In genomic region chr7:98864726-98865420, GRCh38 we compare ENCODE assay signal across 28 cellular contexts. TPM values are rescaled to one million over a fixed set of nuclear protein-coding genes. Genes with fewer than 3 reads are reported as not detected.
A peak's percentile ranks its signal among the peaks of the same experiment; 100 is the strongest.
DNase-seq lines count a peak whose midpoint lies in the region; ATAC-seq, FAIRE-seq and TF ChIP-seq lines count a peak whose summit lies in the region.
"Had no signal": no experiment of that assay in that cellular context is flagged by ENCODE, and none has a peak within 500 bp of the region (broad histone marks: within the 10 kb centered on the region; RNA-seq: fewer than 3 reads in every experiment).

No MANE protein-coding gene starts in this region.

- FAIRE-seq in HepG2 (lab: Jason Lieb, UNC) (no peak), urothelium cell line (lab: Jason Lieb, UNC) (peak; percentile 90)
- FAIRE-seq: GM18507, K562 had no signal

- H3K4me1 ChIP-seq in HepG2 (ENCODE audit: insufficient read depth, low read length) (peaks cover 35% of the 10 kb centered on the region), BE2C (peaks cover 21% of the 10 kb centered on the region)

- intact Hi-C loops in HepG2 (cut with micrococcal nuclease; ENCODE audit: unreplicated experiment), result no loop called here

- peaks cover 21% of the 10 kb centered on the region for H3K27me3 Mint-ChIP-seq in stimulated activated memory B cell treated with anti-CD40 and anti-IgM and Interleukin-4, amounts not matched to agents 10 μg/mL and 1 μg/mL and 100 μg/mL, for 72 hours

- H3K4me1 Mint-ChIP-seq in stimulated activated memory B cell treated with anti-CD40 and anti-IgM and Interleukin-4, amounts not matched to agents 10 μg/mL and 1 μg/mL and 100 μg/mL, for 72 hours, result peaks cover 7% of the 10 kb centered on the region
- H3K4me1 Mint-ChIP-seq: stimulated activated effector memory CD8-positive, alpha-beta T cell treated with anti-CD3 and anti-CD28 coated beads, Interleukin-12 subunit alpha, Interleukin-12 subunit beta, amount 100 ng/mL, for 72 hours had no signal

- CTCF ChIA-PET in HepG2 (lab: Yijun Ruan, JAX; ENCODE audit: low intra/inter-chr PET ratio, low total read pairs), result no interaction called here

- H3K9me3 ChIP-seq in HepG2 (ENCODE audit: low read length) (no peaks in the 10 kb centered on the region), BE2C (no peaks in the 10 kb centered on the region)

- TF ChIP-seq POLR2A in HepG2 (IDR thresholded peaks at IDR 0.05; ENCODE audit: insufficient read depth in 1 of 2, low read depth in 2 of 2, low read length in 2 of 2), result no peak

- no peak for TF ChIP-seq RAD21 in HepG2 (CRISPR knock-in tag; IDR thresholded peaks at IDR 0.05)

- no peaks in the 10 kb centered on the region for H3K79me2 ChIP-seq in HepG2 (ENCODE audit: insufficient read depth, low read length)

- TF ChIP-seq CTCF in HepG2 (CRISPR knock-in tag; IDR thresholded peaks at IDR 0.05), result no peak
- TF ChIP-seq CTCF in BE2C (IDR thresholded peaks at IDR 0.05; ENCODE audit: low read depth, low read length), result no peak

- H4K20me1 ChIP-seq in HepG2 (ENCODE audit: insufficient read depth, low read length), result no peaks in the 10 kb centered on the region

- no peak overlapping the region for H3K4me3 Mint-ChIP-seq in stimulated activated memory B cell treated with anti-CD40 and anti-IgM and Interleukin-4, amounts not matched to agents 10 μg/mL and 1 μg/mL and 100 μg/mL, for 72 hours
- H3K4me3 Mint-ChIP-seq: memory B cell; stimulated activated effector memory CD8-positive, alpha-beta T cell treated with anti-CD3 and anti-CD28 coated beads, Interleukin-12 subunit alpha, Interleukin-12 subunit beta, amount 100 ng/mL, for 72 hours had no signal

- peak overlapping the region in 1 of 3 experiments; percentile 23; a peak in 1 of 6 replicates for H3K4me3 ChIP-seq in HepG2 (replicated peaks in 1 of 3; ENCODE audit: insufficient read depth in 1 of 3, low read depth in 2 of 3, low read length in 3 of 3)
- no peak overlapping the region for H3K4me3 ChIP-seq in BE2C (ENCODE audit: low read depth, low read length)
- H3K4me3 ChIP-seq: K562, smooth muscle cell had no signal

- H3K27ac Mint-ChIP-seq in stimulated activated memory B cell treated with anti-CD40 and anti-IgM and Interleukin-4, amounts not matched to agents 10 μg/mL and 1 μg/mL and 100 μg/mL, for 72 hours, result no peak overlapping the region
- H3K27ac Mint-ChIP-seq: memory B cell; stimulated activated effector memory CD8-positive, alpha-beta T cell treated with anti-CD3 and anti-CD28 coated beads, Interleukin-12 subunit alpha, Interleukin-12 subunit beta, amount 100 ng/mL, for 72 hours had no signal

- H3K9ac ChIP-seq in HepG2 (ENCODE audit: insufficient read depth, low read depth, low read length), result 0 out of 2 replicates have a peak overlapping the region, but pooled peaks have one; percentile 15

- H3K27ac ChIP-seq in HepG2 (ENCODE audit: extremely low read length, insufficient read depth, low read length), result no peak overlapping the region

- in situ Hi-C loops in HepG2 (cut with HindIII; ENCODE audit: extremely low pct_ligation_motif_present, low pct_unique_long_range_greater_than_20kb), result no loop called here

- DNase-seq in NOMO-1 (lab: John Stamatoyannopoulos, UW; ENCODE audit: unreplicated experiment in 2 of 2), result peak; percentile 6 to 11
- DNase-seq in NOMO-1 treated with dmso at 0.1 percent for 144 hours (lab: John Stamatoyannopoulos, UW; ENCODE audit: unreplicated experiment), result no peak
- peak; percentile 11 for DNase-seq in astrocyte of the hippocampus (ENCODE audit: low read depth, low spot score)
- DNase-seq in HepG2 (ENCODE audit: low spot score), result no peak
- no peak for DNase-seq in urothelium cell line (ENCODE audit: low spot score)
- DNase-seq in ureter (ENCODE audit: low spot score), result no peak
- DNase-seq in BE2C, result no peak
- DNase-seq: 8988T; activated CD4-positive, alpha-beta T cell treated with anti-CD3 and anti-CD28 coated beads for 4 hours; activated naive CD4-positive, alpha-beta T cell treated with Interleukin-2 at 50 U/mL for 16 hours; activated T-cell treated with anti-CD3 and anti-CD28 coated beads, Interleukin-2, amount 50 U/mL, for 48 hours; amniotic stem cell; caudate nucleus; GF-D8; GOT3; MM.1S; NCI-H1417 treated with DMSO at 0.1 percent for 48 hours; NK-92 treated with Interleukin-12 subunit alpha and Interleukin-12 subunit beta, amount 100 ng/mL, for 24 hours; occipital lobe had no signal

- BruUV-seq in HepG2 (replicated peaks; lab: Mats Ljungman, UMichigan), result no TSS peak

- WGBS in HepG2 (ENCODE audit: low lambda C conversion rate), result 16% methylated on average over 12 of the region's 13 CpGs

- H2AFZ ChIP-seq in HepG2 (ENCODE audit: low read length), result peak overlapping the region; percentile 50

- H3K4me2 ChIP-seq in HepG2 (ENCODE audit: low read depth, low read length), result peak overlapping the region; percentile 69
- H3K4me2 ChIP-seq: smooth muscle cell had no signal

- H3K27me3 ChIP-seq in HepG2 (ENCODE audit: control insufficient read depth in 1 of 2, insufficient read depth in 2 of 2, low read length in 2 of 2), result peaks cover 3 to 25% of the 10 kb centered on the region in 2 experiments; a peak in 4 of 5 replicates
- no peaks in the 10 kb centered on the region for H3K27me3 ChIP-seq in BE2C

- POLR2A ChIA-PET in HepG2 (lab: Yijun Ruan, JAX), result no interaction called here

- H3K36me3 ChIP-seq in HepG2 (replicated peaks in 1 of 2; ENCODE audit: control insufficient read depth in 1 of 2, insufficient read depth in 2 of 2, low read length in 2 of 2) (no peaks in the 10 kb centered on the region), BE2C (no peaks in the 10 kb centered on the region)

- no peak for TF ChIP-seq EP300 in HepG2 (IDR thresholded peaks at IDR 0.05; ENCODE audit: low read depth in 2 of 2, low read length in 2 of 2)
- TF ChIP-seq EP300 in HepG2 (CRISPR knock-in tag; IDR thresholded peaks at IDR 0.05; ENCODE audit: borderline replicate concordance), result no peak

- H3K36me3 Mint-ChIP-seq in stimulated activated memory B cell treated with anti-CD40 and anti-IgM and Interleukin-4, amounts not matched to agents 10 μg/mL and 1 μg/mL and 100 μg/mL, for 72 hours, result no peaks in the 10 kb centered on the region
- H3K36me3 Mint-ChIP-seq: stimulated activated effector memory CD8-positive, alpha-beta T cell treated with anti-CD3 and anti-CD28 coated beads, Interleukin-12 subunit alpha, Interleukin-12 subunit beta, amount 100 ng/mL, for 72 hours had no signal

- peak; percentile 11; the same call in 1 of the 3 replicates for ATAC-seq in HepG2
- no peak for ATAC-seq in stimulated activated memory B cell treated with anti-CD40 and anti-IgM and Interleukin-4, amounts not matched to agents 10 μg/mL and 1 μg/mL and 100 μg/mL, for 72 hours
- ATAC-seq: K562; stimulated activated effector memory CD8-positive, alpha-beta T cell treated with anti-CD3 and anti-CD28 coated beads, Interleukin-12 subunit alpha, Interleukin-12 subunit beta, amount 100 ng/mL, for 72 hours had no signal

- H3K9me3 Mint-ChIP-seq in stimulated activated memory B cell treated with anti-CD40 and anti-IgM and Interleukin-4, amounts not matched to agents 10 μg/mL and 1 μg/mL and 100 μg/mL, for 72 hours, result no peaks in the 10 kb centered on the region
- H3K9me3 Mint-ChIP-seq: memory B cell; stimulated activated effector memory CD8-positive, alpha-beta T cell treated with anti-CD3 and anti-CD28 coated beads, Interleukin-12 subunit alpha, Interleukin-12 subunit beta, amount 100 ng/mL, for 72 hours had no signal

RNA-seq across cellular contexts. Expression of gene TMEM130, which starts 4.9 kb away (rescaled TPM):
- total RNA-seq in HepG2 (2016; rRNA removed; fragmentation: Illumina TruSeq; extraction: Trizol) (not detected in 2 replicates), ureter (1.6 TPM)
- not detected in 2 replicates for total RNA-seq in HepG2 (2016; cell fraction: cytosol; rRNA removed; fragmentation: Illumina TruSeq; extraction: Trizol; ENCODE audit: low read depth)
- not detected in 2 replicates for total RNA-seq in HepG2 (2016; cell fraction: insoluble cytoplasmic fraction; rRNA removed; fragmentation: Illumina TruSeq; extraction: Trizol)
- not detected in 2 replicates for total RNA-seq in HepG2 (2016; cell fraction: membrane; rRNA removed; fragmentation: Illumina TruSeq; extraction: Trizol)
- total RNA-seq in HepG2 (2016; cell fraction: nucleus; rRNA removed; fragmentation: Illumina TruSeq; extraction: Trizol), result not detected in 2 replicates
- not detected in 2 replicates for polyA plus RNA-seq in HepG2 (2011; rRNA removed)
- polyA plus RNA-seq in HepG2 (2011; cell fraction: cytosol; rRNA removed), result not detected in 2 replicates
- polyA plus RNA-seq in HepG2 (2011; cell fraction: nucleus; rRNA removed), result not detected in 2 replicates
- not detected in 2 replicates for polyA plus RNA-seq in HepG2 (2012)
- polyA plus RNA-seq in HepG2 (2016; cell fraction: cytosol; fragmentation: Illumina TruSeq; extraction: Trizol; ENCODE audit: low read depth), result not detected in 2 replicates
- not detected in 2 replicates for polyA plus RNA-seq in HepG2 (2016; cell fraction: insoluble cytoplasmic fraction; fragmentation: Illumina TruSeq; extraction: Trizol; ENCODE audit: low read depth)
- not detected in 2 replicates for polyA plus RNA-seq in HepG2 (2016; cell fraction: membrane; fragmentation: Illumina TruSeq; extraction: Trizol; ENCODE audit: low read depth)
- not detected in 2 replicates for polyA plus RNA-seq in HepG2 (2016; cell fraction: nucleus; fragmentation: Illumina TruSeq; extraction: Trizol; ENCODE audit: insufficient read depth, low read depth)
- polyA minus RNA-seq in HepG2 (2011; rRNA and poly(A)+ RNA removed; ENCODE audit: low replicate concordance), result not detected in 2 replicates
- polyA minus RNA-seq in HepG2 (2011; cell fraction: cytosol; rRNA and poly(A)+ RNA removed), result not detected in 2 replicates
- polyA minus RNA-seq in HepG2 (2011; cell fraction: nucleus; rRNA and poly(A)+ RNA removed), result not detected in 2 replicates
- 55.8 TPM for polyA plus RNA-seq in BE2C (2012; ENCODE audit: insufficient read depth, insufficient read length, low read depth)
- total RNA-seq: myocyte; NCI-H460; T-helper 1 cell treated with Interleukin-12 subunit alpha and Interleukin-12 subunit beta and Interleukin-4 antibody, amounts not matched to agents 30 ng/mL and 1 ng/mL, for 36 hours had no signal
- polyA plus RNA-seq: K562 had no signal

RNA-seq across cellular contexts. Expression of gene TRRAP, which starts 13.5 kb away (rescaled TPM):
- total RNA-seq in HepG2 (2016; rRNA removed; fragmentation: Illumina TruSeq; extraction: Trizol), result 10.5 and 21.3 TPM in 2 replicates
- 3.5 and 3.8 TPM in 2 replicates for total RNA-seq in HepG2 (2016; cell fraction: cytosol; rRNA removed; fragmentation: Illumina TruSeq; extraction: Trizol; ENCODE audit: low read depth)
- 9.6 and 18.3 TPM in 2 replicates for total RNA-seq in HepG2 (2016; cell fraction: insoluble cytoplasmic fraction; rRNA removed; fragmentation: Illumina TruSeq; extraction: Trizol)
- 6.8 and 6.9 TPM in 2 replicates for total RNA-seq in HepG2 (2016; cell fraction: membrane; rRNA removed; fragmentation: Illumina TruSeq; extraction: Trizol)
- 22.4 and 25.4 TPM in 2 replicates for total RNA-seq in HepG2 (2016; cell fraction: nucleus; rRNA removed; fragmentation: Illumina TruSeq; extraction: Trizol)
- polyA plus RNA-seq in HepG2 (2011; rRNA removed), result 8.6 and 9.5 TPM in 2 replicates
- polyA plus RNA-seq in HepG2 (2011; cell fraction: cytosol; rRNA removed), result 8.9 and 9.3 TPM in 2 replicates
- polyA plus RNA-seq in HepG2 (2011; cell fraction: nucleus; rRNA removed), result 26.9 and 30.9 TPM in 2 replicates
- 13.4 and 13.9 TPM in 2 replicates for polyA plus RNA-seq in HepG2 (2012)
- 0.68 and 0.73 TPM in 2 replicates for polyA plus RNA-seq in HepG2 (2016; cell fraction: cytosol; fragmentation: Illumina TruSeq; extraction: Trizol; ENCODE audit: low read depth)
- polyA plus RNA-seq in HepG2 (2016; cell fraction: insoluble cytoplasmic fraction; fragmentation: Illumina TruSeq; extraction: Trizol; ENCODE audit: low read depth), result 12.7 and 17.5 TPM in 2 replicates
- polyA plus RNA-seq in HepG2 (2016; cell fraction: membrane; fragmentation: Illumina TruSeq; extraction: Trizol; ENCODE audit: low read depth), result 1.4 and 1.6 TPM in 2 replicates
- polyA plus RNA-seq in HepG2 (2016; cell fraction: nucleus; fragmentation: Illumina TruSeq; extraction: Trizol; ENCODE audit: insufficient read depth, low read depth), result 26.9 and 27.3 TPM in 2 replicates
- 41.8 and 47.7 TPM in 2 replicates for polyA minus RNA-seq in HepG2 (2011; rRNA and poly(A)+ RNA removed; ENCODE audit: low replicate concordance)
- 25.9 and 27.0 TPM in 2 replicates for polyA minus RNA-seq in HepG2 (2011; cell fraction: cytosol; rRNA and poly(A)+ RNA removed)
- polyA minus RNA-seq in HepG2 (2011; cell fraction: nucleus; rRNA and poly(A)+ RNA removed), result 44.8 and 46.1 TPM in 2 replicates
- total RNA-seq in ureter, result 53.5 TPM
- polyA plus RNA-seq in BE2C (2012; ENCODE audit: insufficient read depth, insufficient read length, low read depth), result 42.7 TPM

Comparison
In these comparisons a context has a peak if more than half of its experiments do, and no peak if none do; other contexts are left out.
1. DNase-seq: peak in NOMO-1 (2 of 2) and astrocyte of the hippocampus (single experiment); none in NOMO-1 treated with dmso at 0.1 percent for 144 hours (single experiment), HepG2 (single experiment), urothelium cell line (single experiment), ureter (single experiment) and BE2C (single experiment).